Comparison of ENCODE assay signal across 1 cellular context in the genomic region with DNA sequence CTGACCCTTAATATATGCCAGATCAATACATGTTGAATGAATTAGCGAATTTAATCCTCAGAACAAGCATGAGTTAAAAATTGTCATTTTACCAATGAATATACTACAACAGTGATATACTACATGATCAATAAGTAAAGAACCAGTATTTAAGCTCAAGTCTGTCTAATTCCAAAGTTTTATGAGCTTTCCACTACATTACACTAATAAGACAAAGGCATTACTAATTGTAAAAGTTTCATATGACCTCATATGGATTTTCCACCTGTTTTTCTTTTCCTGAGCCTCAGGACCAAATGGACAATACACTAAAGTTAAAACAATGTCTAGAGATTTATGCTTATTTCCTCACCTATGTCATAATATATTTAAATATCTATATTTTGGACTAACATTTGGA.
TF ChIP-seq lines count a peak whose summit lies in the region.

No MANE protein-coding gene starts in this region.

TF ChIP-seq in A549, 52 proteins besides CTCF, POLR2A, EP300 and RAD21 (continued from another document):
- TF ChIP-seq, protein P1, sequence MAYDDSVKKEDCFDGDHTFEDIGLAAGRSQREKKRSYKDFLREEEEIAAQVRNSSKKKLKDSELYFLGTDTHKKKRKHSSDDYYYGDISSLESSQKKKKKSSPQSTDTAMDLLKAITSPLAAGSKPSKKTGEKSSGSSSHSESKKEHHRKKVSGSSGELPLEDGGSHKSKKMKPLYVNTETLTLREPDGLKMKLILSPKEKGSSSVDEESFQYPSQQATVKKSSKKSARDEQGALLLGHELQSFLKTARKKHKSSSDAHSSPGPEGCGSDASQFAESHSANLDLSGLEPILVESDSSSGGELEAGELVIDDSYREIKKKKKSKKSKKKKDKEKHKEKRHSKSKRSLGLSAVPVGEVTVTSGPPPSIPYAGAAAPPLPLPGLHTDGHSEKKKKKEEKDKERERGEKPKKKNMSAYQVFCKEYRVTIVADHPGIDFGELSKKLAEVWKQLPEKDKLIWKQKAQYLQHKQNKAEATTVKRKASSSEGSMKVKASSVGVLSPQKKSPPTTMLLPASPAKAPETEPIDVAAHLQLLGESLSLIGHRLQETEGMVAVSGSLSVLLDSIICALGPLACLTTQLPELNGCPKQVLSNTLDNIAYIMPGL (CRISPR knock-in tag; IDR thresholded peaks at IDR 0.05; ENCODE audit: borderline replicate concordance): no peak
- TF ChIP-seq MAFK (IDR thresholded peaks at IDR 0.05; ENCODE audit: partially characterized antibody): no peak
- no peak for TF ChIP-seq CEBPB (IDR thresholded peaks at IDR 0.05)
- TF ChIP-seq, protein P2, sequence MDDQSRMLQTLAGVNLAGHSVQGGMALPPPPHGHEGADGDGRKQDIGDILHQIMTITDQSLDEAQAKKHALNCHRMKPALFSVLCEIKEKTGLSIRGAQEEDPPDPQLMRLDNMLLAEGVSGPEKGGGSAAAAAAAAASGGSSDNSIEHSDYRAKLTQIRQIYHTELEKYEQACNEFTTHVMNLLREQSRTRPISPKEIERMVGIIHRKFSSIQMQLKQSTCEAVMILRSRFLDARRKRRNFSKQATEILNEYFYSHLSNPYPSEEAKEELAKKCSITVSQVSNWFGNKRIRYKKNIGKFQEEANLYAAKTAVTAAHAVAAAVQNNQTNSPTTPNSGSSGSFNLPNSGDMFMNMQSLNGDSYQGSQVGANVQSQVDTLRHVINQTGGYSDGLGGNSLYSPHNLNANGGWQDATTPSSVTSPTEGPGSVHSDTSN (IDR thresholded peaks at IDR 0.05): no peak
